ENCODE assay signal across 9 cellular contexts in genomic region chr16:46947900-46948547, GRCh38. TPM values are rescaled to one million over a fixed set of nuclear protein-coding genes. Genes with fewer than 3 reads are reported as not detected.
DNase-seq lines count a peak whose midpoint lies in the region; ATAC-seq and TF ChIP-seq lines count a peak whose summit lies in the region.
"Had no signal": no experiment of that assay in that cellular context is flagged by ENCODE, and none has a peak within 500 bp of the region (broad histone marks: within the 10 kb centered on the region; RNA-seq: fewer than 3 reads in every experiment).

No MANE protein-coding gene starts in this region.

- H3K9me3 ChIP-seq in CD4-positive, alpha-beta T cell (ENCODE audit: control insufficient read depth, low read length), result no peaks in the 10 kb centered on the region
- H3K9me3 ChIP-seq in breast epithelium, result no peaks in the 10 kb centered on the region

- no peak overlapping the region for H3K4me3 ChIP-seq in breast epithelium

- no peak for TF ChIP-seq POLR2A in breast epithelium (IDR thresholded peaks at IDR 0.05)

- no peaks in the 10 kb centered on the region for H3K27me3 ChIP-seq in CD4-positive, alpha-beta T cell (ENCODE audit: control insufficient read depth, insufficient read depth, low read length)
- H3K27me3 ChIP-seq in breast epithelium, result no peaks in the 10 kb centered on the region

- H3K36me3 ChIP-seq in breast epithelium, result no peaks in the 10 kb centered on the region

- H3K4me1 ChIP-seq in breast epithelium, result no peaks in the 10 kb centered on the region

- no peaks in the 10 kb centered on the region for H3K9me3 Mint-ChIP-seq in CD4-positive, alpha-beta T cell
- H3K9me3 Mint-ChIP-seq in memory B cell, result no peaks in the 10 kb centered on the region

- H3K27ac Mint-ChIP-seq in CD4-positive, alpha-beta T cell, result no peak overlapping the region
- H3K27ac Mint-ChIP-seq in memory B cell, result no peak overlapping the region

- no peak overlapping the region for H3K4me3 Mint-ChIP-seq in CD4-positive, alpha-beta T cell
- H3K4me3 Mint-ChIP-seq in memory B cell, result no peak overlapping the region

- no peak overlapping the region for H3K27ac ChIP-seq in CD4-positive, alpha-beta T cell (ENCODE audit: low read depth, low read length)
- H3K27ac ChIP-seq in breast epithelium, result no peak overlapping the region

- TF ChIP-seq CTCF in CD4-positive, alpha-beta T cell (IDR thresholded peaks at IDR 0.05), result peak; percentile 67
- peak in 2 of 3 donors; percentile 10 to 44 for TF ChIP-seq CTCF in breast epithelium (IDR thresholded peaks at IDR 0.05)

- CTCF ChIA-PET in CD4-positive, alpha-beta T cell (lab: Charles Lee), result interaction anchor here (0.7 to 1.5 kb wide), 6 partner anchors 14 to 1217 kb away, joined by 3 to 6 read pairs (median 4); partner anchors contain the start of genes DNAJA2 and NETO2

- DNase-seq in CD4-positive, alpha-beta T cell, result peak in 4 of 10 experiments; percentile 4 to 17 (median 12)
- DNase-seq in HPDE6-E6E7 (ENCODE audit: extremely low spot score) (peak; percentile 55), SHP77 treated with DMSO at 0.1 percent for 48 hours (lab: John Stamatoyannopoulos, UW) (peak; percentile 20), breast epithelium (ENCODE audit: low spot score in 2 of 2) (no peak), memory B cell (ENCODE audit: low spot score in 2 of 2) (peak; percentile 25 to 56), ecto neural progenitor cell (ENCODE audit: low spot score) (no peak)
- DNase-seq: right cardiac atrium had no signal

- ATAC-seq in CD4-positive, alpha-beta T cell (ENCODE audit: poor library complexity), result peak; percentile 76
- peak; percentile 71 for ATAC-seq in GM18868 (IDR thresholded peaks at IDR 0.05; ENCODE audit: unreplicated experiment)
- ATAC-seq in memory B cell (ENCODE audit: low read depth), result peak; percentile 86
- ATAC-seq in GM18858 (IDR thresholded peaks at IDR 0.05; ENCODE audit: unreplicated experiment), result no peak

- POLR2A ChIA-PET in CD4-positive, alpha-beta T cell (lab: Charles Lee), result interaction anchor here (0.8 to 1.6 kb wide), 4 partner anchors 9 to 26 kb away, joined by 3 to 8 read pairs (median 4); partner anchors contain the start of gene DNAJA2

- intact Hi-C loops in CD4-positive, alpha-beta T cell (cut with DNase I, micrococcal nuclease), result loop anchor here (2.0 to 10.0 kb wide), 4 partner anchors 69 to 1217 kb away; partner anchors contain the start of gene NETO2 (in 1 of the 2)
- intact Hi-C loops in breast epithelium (cut with DNase I; ENCODE audit: low total_unique reads), result no loop called here

- no peaks in the 10 kb centered on the region for H3K36me3 Mint-ChIP-seq in CD4-positive, alpha-beta T cell (ENCODE audit: low read depth)
- H3K36me3 Mint-ChIP-seq in memory B cell, result no peaks in the 10 kb centered on the region

- peaks cover 9% of the 10 kb centered on the region for H3K4me1 Mint-ChIP-seq in CD4-positive, alpha-beta T cell (ENCODE audit: low read depth)
- peaks cover 3% of the 10 kb centered on the region for H3K4me1 Mint-ChIP-seq in memory B cell

- no peaks in the 10 kb centered on the region for H3K27me3 Mint-ChIP-seq in CD4-positive, alpha-beta T cell
- no peaks in the 10 kb centered on the region for H3K27me3 Mint-ChIP-seq in memory B cell

RNA-seq across cellular contexts. Expression of gene DNAJA2, which starts 25.4 kb away (rescaled TPM):
- total RNA-seq in CD4-positive, alpha-beta T cell, result 10 to 100 TPM; 80.8 to 81.4 TPM
- total RNA-seq in breast epithelium, result 10 to 100 TPM; 44.6 to 65.3 (median 51.2) TPM

Comparison
In these comparisons a context has a peak if more than half of its experiments do, and no peak if none do; other contexts are left out.
1. DNase-seq: peak in HPDE6-E6E7 (single experiment), SHP77 treated with DMSO at 0.1 percent for 48 hours (single experiment) and memory B cell (2 of 2); none in breast epithelium (0 of 2) and ecto neural progenitor cell (single experiment).